22 cellular contexts compared by ENCODE assay signal in the genomic region with DNA sequence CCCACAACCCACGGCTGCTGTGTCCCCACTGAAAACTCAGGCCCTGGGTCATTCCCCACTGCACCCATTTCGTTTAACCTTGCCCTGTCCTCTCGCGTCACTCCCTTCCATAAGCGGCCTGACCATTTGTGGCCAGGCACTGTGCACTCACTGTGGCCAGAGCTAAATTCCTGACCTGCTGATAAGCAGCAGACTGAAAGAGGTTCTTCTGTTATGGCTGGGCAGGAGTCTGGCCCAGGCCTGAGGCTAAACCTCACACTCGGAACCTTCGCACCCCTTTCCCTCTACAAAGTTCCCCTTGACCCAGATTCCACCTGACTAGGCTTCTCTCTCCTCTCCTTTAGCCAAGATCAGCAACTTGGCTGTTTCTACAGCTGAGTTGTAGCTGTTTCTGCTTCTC.
"Had no signal": no experiment of that assay in that cellular context is flagged by ENCODE, and none has a peak within 500 bp of the region (broad histone marks: within the 10 kb centered on the region; RNA-seq: fewer than 3 reads in every experiment).

No MANE protein-coding gene starts in this region.

- H3K4me3 Mint-ChIP-seq: activated B cell treated with CpG ODN at 0.5 μM for 24 hours; activated CD4-positive, alpha-beta T cell treated with anti-CD3 and anti-CD28 coated beads for 36 hours; effector memory CD8-positive, alpha-beta T cell; natural killer cell; stimulated activated naive CD8-positive, alpha-beta T cell treated with anti-CD3 and anti-CD28 coated beads, Interleukin-15, Interleukin-2, amounts not matched to agents 100 ng/mL and 50 ng/mL, for 24 hours; T-helper 1 cell treated with Interleukin-12 subunit alpha and Interleukin-12 subunit beta and Interleukin-4 antibody, amounts not matched to agents 30 μg/mL and 1 μg/mL, for 36 hours had no signal

- H3K27ac Mint-ChIP-seq: activated B cell treated with CpG ODN at 0.5 μM for 24 hours; activated CD4-positive, alpha-beta T cell treated with anti-CD3 and anti-CD28 coated beads for 36 hours; natural killer cell; stimulated activated naive CD8-positive, alpha-beta T cell treated with anti-CD3 and anti-CD28 coated beads, Interleukin-15, Interleukin-2, amounts not matched to agents 100 ng/mL and 50 ng/mL, for 24 hours; T-helper 1 cell treated with Interleukin-12 subunit alpha and Interleukin-12 subunit beta and Interleukin-4 antibody, amounts not matched to agents 30 μg/mL and 1 μg/mL, for 36 hours had no signal

- H3K27me3 Mint-ChIP-seq: activated CD4-positive, alpha-beta T cell treated with anti-CD3 and anti-CD28 coated beads for 36 hours; stimulated activated naive CD8-positive, alpha-beta T cell treated with anti-CD3 and anti-CD28 coated beads, Interleukin-15, Interleukin-2, amounts not matched to agents 100 ng/mL and 50 ng/mL, for 24 hours had no signal

- DNase-seq: activated B cell treated with CpG ODN at 0.5 μM for 24 hours; activated CD4-positive, alpha-beta T cell treated with anti-CD3 and anti-CD28 coated beads for 36 hours; activated CD4-positive, alpha-beta T cell treated with anti-CD3 and anti-CD28 coated beads, Interleukin-2, amount 50 U/mL, for 4 hours; activated gamma-delta T cell; activated naive CD4-positive, alpha-beta T cell treated with anti-CD3 and anti-CD28 coated beads, Interleukin-2, amount 50 U/mL, for 16 hours; activated T-cell treated with anti-CD3 and anti-CD28 coated beads for 4 hours; aorta; colonic mucosa; dorsolateral prefrontal cortex; effector memory CD8-positive, alpha-beta T cell; glutamatergic neuron; hypothalamus; natural killer cell; ovary; stimulated activated CD4-positive, alpha-beta T cell treated with anti-CD3 and anti-CD28 coated beads, Interleukin-12 subunit alpha, Interleukin-12 subunit beta, amount 100 ng/mL, for 4 hours; stimulated activated CD4-positive, alpha-beta T cell treated with anti-CD3 and anti-CD28 coated beads, Interleukin-4, amount 100 ng/mL, for 4 hours; substantia nigra; thyroid gland; upper lobe of right lung had no signal

- ATAC-seq: activated CD4-positive, alpha-beta T cell treated with anti-CD3 and anti-CD28 coated beads for 36 hours; effector memory CD8-positive, alpha-beta T cell; esophagus mucosa; upper lobe of right lung had no signal

- H3K9me3 Mint-ChIP-seq: activated B cell treated with CpG ODN at 0.5 μM for 24 hours; natural killer cell; T-helper 1 cell treated with Interleukin-12 subunit alpha and Interleukin-12 subunit beta and Interleukin-4 antibody, amounts not matched to agents 30 μg/mL and 1 μg/mL, for 36 hours had no signal

- H3K36me3 Mint-ChIP-seq: natural killer cell had no signal

- H3K4me1 Mint-ChIP-seq: activated B cell treated with CpG ODN at 0.5 μM for 24 hours; activated CD4-positive, alpha-beta T cell treated with anti-CD3 and anti-CD28 coated beads for 36 hours had no signal
